28 cellular contexts compared by ENCODE assay signal in genomic region chr2:22536131-22536530, GRCh38.
A peak's percentile ranks its signal among the peaks of the same experiment; 100 is the strongest.
DNase-seq lines count a peak whose midpoint lies in the region; ATAC-seq and TF ChIP-seq lines count a peak whose summit lies in the region.
"Had no signal": no experiment of that assay in that cellular context is flagged by ENCODE, and none has a peak within 500 bp of the region (broad histone marks: within the 10 kb centered on the region; RNA-seq: fewer than 3 reads in every experiment).

No MANE protein-coding gene starts in this region.

- no peak for TF ChIP-seq CTCF in BJ (IDR thresholded peaks at IDR 0.05; ENCODE audit: insufficient read depth, low read depth, low read length)
- TF ChIP-seq CTCF in RWPE2 (IDR thresholded peaks at IDR 0.05; ENCODE audit: poor library complexity, severe bottlenecking): no peak

- H3K27ac ChIP-seq in RWPE2 (ENCODE audit: poor library complexity, severe bottlenecking): no peak overlapping the region
- H3K27ac ChIP-seq: BLaER1, thoracic aorta had no signal

- ATAC-seq in RWPE2 (ENCODE audit: low read depth): peak; percentile 96
- no peak for ATAC-seq in HG02840 (IDR thresholded peaks at IDR 0.05; ENCODE audit: low FRiP score, unreplicated experiment)
- no peak for ATAC-seq in HG03520 (IDR thresholded peaks at IDR 0.05; ENCODE audit: unreplicated experiment)
- ATAC-seq: activated T-helper 17 cell treated with anti-CD3 and anti-CD28 coated beads, Interleukin-2, amount 50 U/mL, for 72 hours; K562; left ventricle myocardium superior; naive thymus-derived CD8-positive, alpha-beta T cell; Right ventricle myocardium inferior had no signal

- POLR2A ChIA-PET in BJ (lab: Charles Lee): no interaction called here

- no peaks in the 10 kb centered on the region for H3K36me3 ChIP-seq in BJ (ENCODE audit: control insufficient read depth, insufficient read depth, low read length)
- no peaks in the 10 kb centered on the region for H3K36me3 ChIP-seq in RWPE2 (ENCODE audit: low read depth)
- H3K36me3 ChIP-seq: BLaER1, HAP-1, thoracic aorta had no signal

- H3K27me3 ChIP-seq in BJ (ENCODE audit: control insufficient read depth, insufficient read depth, low read length) (no peaks in the 10 kb centered on the region), RWPE2 (ENCODE audit: insufficient read depth, poor library complexity, severe bottlenecking) (no peaks in the 10 kb centered on the region)
- H3K27me3 ChIP-seq: BLaER1 had no signal

- peak; percentile 58 for DNase-seq in BJ (ENCODE audit: low read depth)
- DNase-seq in HS-5 (ENCODE audit: low read depth): peak; percentile 77
- no peak for DNase-seq in RWPE2 (ENCODE audit: low spot score)
- DNase-seq in iris pigment epithelial cell (ENCODE audit: low read depth): peak; percentile 1
- DNase-seq in cerebellar nuclear complex (lab: John Stamatoyannopoulos, UW): no peak
- DNase-seq in globus pallidus (ENCODE audit: low spot score): no peak
- DNase-seq: activated CD4-positive, alpha-beta T cell treated with anti-CD3 and anti-CD28 coated beads, Interleukin-2, amount 50 U/mL, for 48 hours; activated CD4-positive, CD25-positive, alpha-beta regulatory T cell; activated CD8-positive, alpha-beta memory T cell treated with anti-CD3 and anti-CD28 coated beads, Interleukin-2, amount 50 U/mL, for 48 hours; caudate nucleus; COR-L47; left ventricle myocardium superior; MV-4-11; naive thymus-derived CD8-positive, alpha-beta T cell; NCI-H187; NCI-H748 treated with DMSO at 0.1 percent for 48 hours; retina; stimulated activated CD4-positive, alpha-beta T cell treated with anti-CD3 and anti-CD28 coated beads, Interleukin-12 subunit alpha, Interleukin-12 subunit beta, amount 100 ng/mL, for 4 hours; stimulated activated CD4-positive, alpha-beta T cell treated with anti-CD3 and anti-CD28 coated beads, Interleukin-4, amount 100 ng/mL, for 24 hours; stimulated activated naive CD4-positive, alpha-beta T cell had no signal

- H3K4me3 ChIP-seq in BJ (ENCODE audit: low read depth, low read length) (no peak overlapping the region), RWPE2 (ENCODE audit: severe bottlenecking) (no peak overlapping the region)
- H3K4me3 ChIP-seq: BLaER1, HAP-1, K562, thoracic aorta had no signal

- no peaks in the 10 kb centered on the region for H3K9me3 ChIP-seq in RWPE2 (ENCODE audit: severe bottlenecking)
- H3K9me3 ChIP-seq: HAP-1, thoracic aorta had no signal

- no peaks in the 10 kb centered on the region for H3K4me1 ChIP-seq in RWPE2 (ENCODE audit: insufficient read depth, poor library complexity, severe bottlenecking)
- H3K4me1 ChIP-seq: BLaER1, HAP-1 had no signal

- CTCF ChIA-PET in BJ (lab: Yijun Ruan, JAX): no interaction called here

Comparison
In these comparisons a context has a peak if more than half of its experiments do, and no peak if none do; other contexts are left out.
1. DNase-seq: peak in BJ (single experiment), HS-5 (single experiment) and iris pigment epithelial cell (single experiment); none in RWPE2 (single experiment), cerebellar nuclear complex (0 of 2) and globus pallidus (single experiment).